15 cellular contexts compared by ENCODE assay signal in genomic region chr1:101312192-101312591, GRCh38.
DNase-seq lines count a peak whose midpoint lies in the region; ATAC-seq, FAIRE-seq and TF ChIP-seq lines count a peak whose summit lies in the region.
"Had no signal": no experiment of that assay in that cellular context is flagged by ENCODE, and none has a peak within 500 bp of the region (broad histone marks: within the 10 kb centered on the region; RNA-seq: fewer than 3 reads in every experiment).

No MANE protein-coding gene starts in this region.

- ATAC-seq in effector memory CD8-positive, alpha-beta T cell (replicated peaks): no peak

- H4K20me1 ChIP-seq in OCI-LY1 (ENCODE audit: insufficient read depth, low read length): no peaks in the 10 kb centered on the region
- no peaks in the 10 kb centered on the region for H4K20me1 ChIP-seq in neural progenitor cell (ENCODE audit: low read depth)

- POLR2A ChIA-PET in CD8-positive, alpha-beta memory T cell (lab: Charles Lee): no interaction called here

- no peak overlapping the region for H3K23ac ChIP-seq in trophoblast cell (ENCODE audit: low read length)

- H3K27me3 Mint-ChIP-seq in CD8-positive, alpha-beta memory T cell: no peaks in the 10 kb centered on the region
- no peaks in the 10 kb centered on the region for H3K27me3 Mint-ChIP-seq in effector memory CD8-positive, alpha-beta T cell
- H3K27me3 Mint-ChIP-seq in neural progenitor cell (ENCODE audit: insufficient read depth, low read depth): peaks cover 10% of the 10 kb centered on the region

- H3K27ac ChIP-seq in CD8-positive, alpha-beta memory T cell (ENCODE audit: low read depth, low read length): peak overlapping the region; percentile 10
- H3K27ac ChIP-seq in OCI-LY1 (ENCODE audit: low read depth, low read length, poor library complexity, severe bottlenecking): no peak overlapping the region
- H3K27ac ChIP-seq in adrenal gland: no peak overlapping the region
- H3K27ac ChIP-seq in neural progenitor cell: no peak overlapping the region
- no peak overlapping the region for H3K27ac ChIP-seq in trophoblast cell (ENCODE audit: low read depth, low read length)
- H3K27ac ChIP-seq: hepatocyte, right atrium auricular region had no signal

- no peak overlapping the region for H2AK5ac ChIP-seq in trophoblast cell (ENCODE audit: low read length)

- CTCF ChIA-PET in CD8-positive, alpha-beta memory T cell (lab: Charles Lee): interaction anchor here (0.8 to 9.5 kb wide), 3 partner anchors 26 to 73 kb away, joined by 3 to 143 read pairs (median 4); no protein-coding TSS in a partner anchor

- no peak overlapping the region for H2BK12ac ChIP-seq in trophoblast cell (ENCODE audit: low read length)

- H3K4me3 Mint-ChIP-seq in CD8-positive, alpha-beta memory T cell: peak overlapping the region; percentile 48 to 84 (median 82)
- H3K4me3 Mint-ChIP-seq in effector memory CD8-positive, alpha-beta T cell: peak overlapping the region; percentile 78 to 85
- H3K4me3 Mint-ChIP-seq in neural progenitor cell: no peak overlapping the region
- H3K4me3 Mint-ChIP-seq: CD14-positive monocyte, nephron progenitor cell had no signal

- no peaks in the 10 kb centered on the region for H3K27me3 ChIP-seq in CD8-positive, alpha-beta memory T cell (ENCODE audit: insufficient read depth, low read length, poor library complexity, severe bottlenecking)
- H3K27me3 ChIP-seq in OCI-LY1 (ENCODE audit: insufficient read depth, low read length) (no peaks in the 10 kb centered on the region), adrenal gland (no peaks in the 10 kb centered on the region), neural progenitor cell (peaks cover 29% of the 10 kb centered on the region), trophoblast cell (ENCODE audit: insufficient read depth, low read length) (peaks cover 7% of the 10 kb centered on the region)
- H3K27me3 ChIP-seq: right atrium auricular region had no signal

- H3K4me1 ChIP-seq in CD8-positive, alpha-beta memory T cell (ENCODE audit: insufficient read depth, low read length): peaks cover 55% of the 10 kb centered on the region
- peaks cover 57% of the 10 kb centered on the region for H3K4me1 ChIP-seq in OCI-LY1 (ENCODE audit: insufficient read depth, low read length, severe bottlenecking)
- peaks cover 0 to 6% of the 10 kb centered on the region in 2 donors for H3K4me1 ChIP-seq in adrenal gland (replicated peaks in 1 of 2)
- H3K4me1 ChIP-seq in neural progenitor cell: peaks cover 19% of the 10 kb centered on the region
- H3K4me1 ChIP-seq in trophoblast cell (ENCODE audit: control insufficient read depth in 1 of 2, insufficient read depth in 2 of 2, low read length in 2 of 2): peaks cover 5 to 6% of the 10 kb centered on the region in 2 experiments

- H3K4me1 Mint-ChIP-seq in CD8-positive, alpha-beta memory T cell: peaks cover 71 to 74% (median 74%) of the 10 kb centered on the region in 3 donors
- peaks cover 52 to 72% of the 10 kb centered on the region in 2 donors for H3K4me1 Mint-ChIP-seq in effector memory CD8-positive, alpha-beta T cell (ENCODE audit: low read depth in 2 of 2)
- peaks cover 68% of the 10 kb centered on the region for H3K4me1 Mint-ChIP-seq in neural progenitor cell

- H3K18ac ChIP-seq in trophoblast cell (ENCODE audit: low read length): no peak overlapping the region

- no peak overlapping the region for H2BK5ac ChIP-seq in trophoblast cell (ENCODE audit: low read depth, low read length, poor library complexity)

- H4K8ac ChIP-seq in trophoblast cell (ENCODE audit: low read depth, low read length): no peak overlapping the region

- H3K9me2 ChIP-seq in OCI-LY1 (ENCODE audit: low read depth, low read length): no peaks in the 10 kb centered on the region

- H3K9ac ChIP-seq in OCI-LY1 (ENCODE audit: low read length) (no peak overlapping the region), neural progenitor cell (no peak overlapping the region), trophoblast cell (ENCODE audit: low read length) (no peak overlapping the region)

- H2BK120ac ChIP-seq in trophoblast cell (ENCODE audit: insufficient read depth, low read length, poor library complexity): no peak overlapping the region

- no peaks in the 10 kb centered on the region for H3K36me3 ChIP-seq in CD8-positive, alpha-beta memory T cell (ENCODE audit: insufficient read depth, low read length)
- H3K36me3 ChIP-seq in OCI-LY1 (ENCODE audit: insufficient read depth, low read length) (no peaks in the 10 kb centered on the region), adrenal gland (replicated peaks in 1 of 2) (no peaks in the 10 kb centered on the region), neural progenitor cell (no peaks in the 10 kb centered on the region), trophoblast cell (ENCODE audit: control insufficient read depth in 1 of 2, insufficient read depth in 2 of 2, low read length in 2 of 2) (no peaks in the 10 kb centered on the region)
- H3K36me3 ChIP-seq: right atrium auricular region had no signal

- no peak overlapping the region for H4K12ac ChIP-seq in trophoblast cell (ENCODE audit: low read depth, low read length)

- 88 to 94% (median 92%) methylated on average over 3 of the region's 3 CpGs for WGBS in adrenal gland, 4 donors
- no CpG with 5 or more reads among the region's 3 CpGs for WGBS in trophoblast cell (ENCODE audit: extremely low coverage, insufficient coverage, insufficient read length)

- H3K79me1 ChIP-seq in trophoblast cell (ENCODE audit: low read length): no peaks in the 10 kb centered on the region

- no peaks in the 10 kb centered on the region for H3K9me3 Mint-ChIP-seq in CD8-positive, alpha-beta memory T cell
- H3K9me3 Mint-ChIP-seq in effector memory CD8-positive, alpha-beta T cell: no peaks in the 10 kb centered on the region
- peaks cover 18% of the 10 kb centered on the region for H3K9me3 Mint-ChIP-seq in neural progenitor cell

- no peaks in the 10 kb centered on the region for H3K9me3 ChIP-seq in CD8-positive, alpha-beta memory T cell (ENCODE audit: low read length)
- H3K9me3 ChIP-seq in OCI-LY1 (ENCODE audit: low read length) (no peaks in the 10 kb centered on the region), adrenal gland (replicated peaks in 1 of 3) (no peaks in the 10 kb centered on the region), neural progenitor cell (ENCODE audit: low read depth) (no peaks in the 10 kb centered on the region), trophoblast cell (ENCODE audit: insufficient read depth, low read depth, low read length) (no peaks in the 10 kb centered on the region)
- H3K9me3 ChIP-seq: right atrium auricular region had no signal

- H2AFZ ChIP-seq in OCI-LY1 (ENCODE audit: low read length): no peak overlapping the region
- no peak overlapping the region for H2AFZ ChIP-seq in neural progenitor cell (replicated peaks)
- no peak overlapping the region for H2AFZ ChIP-seq in trophoblast cell (ENCODE audit: insufficient read depth, low read length, poor library complexity)
- H2AFZ ChIP-seq: hepatocyte had no signal

- H3K14ac ChIP-seq in trophoblast cell (ENCODE audit: low read length): no peak overlapping the region

- H3F3A ChIP-seq in OCI-LY1 (ENCODE audit: insufficient read depth, low read length) (no peaks in the 10 kb centered on the region), neural progenitor cell (ENCODE audit: low read depth) (peaks cover 9% of the 10 kb centered on the region)

- TF ChIP-seq CTCF in OCI-LY1 (IDR thresholded peaks at IDR 0.05; ENCODE audit: low read length) (no peak), adrenal gland (IDR thresholded peaks at IDR 0.05) (no peak), neural progenitor cell (IDR thresholded peaks at IDR 0.05) (no peak)

- peak; percentile 81 for FAIRE-seq in GM18507 (lab: Jason Lieb, UNC)

- H3K4me2 ChIP-seq in OCI-LY1 (ENCODE audit: low read length): peak overlapping the region; percentile 11; the same call in 1 of the 2 replicates
- no peak overlapping the region for H3K4me2 ChIP-seq in neural progenitor cell
- H3K4me2 ChIP-seq in trophoblast cell (ENCODE audit: low read length): no peak overlapping the region
- H3K4me2 ChIP-seq: hepatocyte had no signal

- no peak overlapping the region for H4K91ac ChIP-seq in trophoblast cell (ENCODE audit: low read depth, low read length)

- H3K4me3 ChIP-seq in CD8-positive, alpha-beta memory T cell (ENCODE audit: low read length): peak overlapping the region; percentile 40
- no peak overlapping the region for H3K4me3 ChIP-seq in OCI-LY1 (ENCODE audit: low read depth, low read length, poor library complexity, severe bottlenecking)
- H3K4me3 ChIP-seq in adrenal gland: no peak overlapping the region
- H3K4me3 ChIP-seq in neural progenitor cell: no peak overlapping the region
- H3K4me3 ChIP-seq in trophoblast cell (ENCODE audit: low read depth, low read length): no peak overlapping the region
- H3K4me3 ChIP-seq: hepatocyte, right atrium auricular region had no signal

- H3K4ac ChIP-seq in trophoblast cell (ENCODE audit: low read depth, low read length): no peak overlapping the region

- intact Hi-C loops in adrenal gland (cut with DNase I): loop anchor here in 1 of 2 donors (10.0 kb wide), 1 partner anchor 123 kb away; no protein-coding TSS in a partner anchor

- H3K36me3 Mint-ChIP-seq in CD8-positive, alpha-beta memory T cell: no peaks in the 10 kb centered on the region
- peaks cover 10% of the 10 kb centered on the region for H3K36me3 Mint-ChIP-seq in effector memory CD8-positive, alpha-beta T cell (ENCODE audit: insufficient read depth)
- H3K36me3 Mint-ChIP-seq in neural progenitor cell: peaks cover 5% of the 10 kb centered on the region
- H3K36me3 Mint-ChIP-seq: CD14-positive monocyte had no signal

- TF ChIP-seq POLR2A in adrenal gland (IDR thresholded peaks at IDR 0.05): no peak

- DNase-seq in CD8-positive, alpha-beta memory T cell: no peak
- no peak for DNase-seq in GM18507 (ENCODE audit: extremely low spot score, insufficient read length, low read depth)
- DNase-seq in effector memory CD8-positive, alpha-beta T cell: no peak
- no peak for DNase-seq in adrenal gland
- no peak for DNase-seq in neural progenitor cell (ENCODE audit: low spot score)
- DNase-seq in trophoblast cell: no peak
- DNase-seq: KBM-7; NCI-H1694 treated with DMSO at 0.1 percent for 48 hours; NCI-H526 treated with DMSO at 0.1 percent for 48 hours; nephron progenitor cell; stimulated activated CD4-positive, alpha-beta T cell treated with anti-CD3 and anti-CD28 coated beads, Interleukin-2, amount 100 ng/mL, for 48 hours had no signal

- H3K79me2 ChIP-seq in OCI-LY1 (ENCODE audit: insufficient read depth, low read length) (no peaks in the 10 kb centered on the region), neural progenitor cell (ENCODE audit: low read depth) (no peaks in the 10 kb centered on the region), trophoblast cell (ENCODE audit: control insufficient read depth, insufficient read depth, low read length, poor library complexity) (no peaks in the 10 kb centered on the region)
- H3K79me2 ChIP-seq: hepatocyte had no signal

- H3K27ac Mint-ChIP-seq in CD8-positive, alpha-beta memory T cell: peak overlapping the region; percentile 87 to 99 (median 98)
- peak overlapping the region; percentile 96 to 98 for H3K27ac Mint-ChIP-seq in effector memory CD8-positive, alpha-beta T cell
- H3K27ac Mint-ChIP-seq in neural progenitor cell: no peak overlapping the region
- H3K27ac Mint-ChIP-seq: nephron progenitor cell had no signal
